ENCODE assay signal across 10 cellular contexts in the genomic region with DNA sequence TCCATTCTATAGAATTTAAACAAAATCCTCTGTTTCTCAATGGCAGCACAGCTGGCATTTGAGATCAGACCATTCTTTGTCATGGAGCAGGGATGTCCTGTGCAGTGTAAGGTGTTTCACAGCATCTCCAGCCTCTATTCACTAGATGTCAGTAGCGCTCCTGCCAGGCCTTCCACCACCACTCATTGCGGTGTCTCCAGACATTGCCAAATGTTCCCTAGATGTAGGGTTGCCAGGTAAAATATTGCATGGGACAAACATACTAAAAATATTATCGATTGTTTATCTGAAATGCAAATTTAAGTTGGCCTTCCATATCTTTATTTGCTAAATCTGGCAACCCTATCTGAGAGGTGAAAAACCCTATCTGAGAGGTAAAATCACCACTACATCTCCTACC. TPM values are rescaled to one million over a fixed set of nuclear protein-coding genes. Genes with fewer than 3 reads are reported as not detected.
DNase-seq lines count a peak whose midpoint lies in the region; ATAC-seq and TF ChIP-seq lines count a peak whose summit lies in the region.
"Had no signal": no experiment of that assay in that cellular context is flagged by ENCODE, and none has a peak within 500 bp of the region (broad histone marks: within the 10 kb centered on the region; RNA-seq: fewer than 3 reads in every experiment).

No MANE protein-coding gene starts in this region.

- DNase-seq in NCI-H510A treated with DMSO at 0.1 percent for 48 hours (lab: John Stamatoyannopoulos, UW): peak; percentile 2
- DNase-seq in NCI-H510A (lab: John Stamatoyannopoulos, UW): no peak
- DNase-seq in LNCaP clone FGC (ENCODE audit: low read depth): no peak
- peak in 1 of 2 donors; percentile 38 for DNase-seq in cardiac fibroblast (ENCODE audit: low read depth in 2 of 2)
- DNase-seq in progenitor cell of endocrine pancreas (ENCODE audit: low spot score, unreplicated experiment): no peak
- DNase-seq in T-helper 17 cell: no peak
- DNase-seq in retina: no peak
- DNase-seq in activated gamma-delta T cell (lab: John Stamatoyannopoulos, UW): no peak
- DNase-seq: activated effector memory CD4-positive, alpha-beta T cell treated with Interleukin-2 at 50 U/mL for 16 hours; uterus had no signal

- H3K27me3 Mint-ChIP-seq in progenitor cell of endocrine pancreas (no peaks in the 10 kb centered on the region), T-helper 17 cell (peaks cover 21% of the 10 kb centered on the region)

- peaks cover 3% of the 10 kb centered on the region for H3K36me3 Mint-ChIP-seq in progenitor cell of endocrine pancreas (ENCODE audit: insufficient read depth)
- peaks cover 2% of the 10 kb centered on the region for H3K36me3 Mint-ChIP-seq in T-helper 17 cell (ENCODE audit: low read depth)

- no peaks in the 10 kb centered on the region for H3K9me3 ChIP-seq in T-helper 17 cell (ENCODE audit: control insufficient read depth, low read length, poor library complexity, severe bottlenecking)
- H3K9me3 ChIP-seq: uterus had no signal

- peaks cover 13% of the 10 kb centered on the region for H3K9me3 Mint-ChIP-seq in progenitor cell of endocrine pancreas (ENCODE audit: low read depth)

- no peak for ATAC-seq in T-helper 17 cell

- H3K4me3 Mint-ChIP-seq in progenitor cell of endocrine pancreas (ENCODE audit: low read depth) (no peak overlapping the region), T-helper 17 cell (no peak overlapping the region)

- H3K4me3 ChIP-seq in LNCaP clone FGC (ENCODE audit: low read depth, low read length) (no peak overlapping the region), cardiac fibroblast (replicated peaks in 1 of 2; ENCODE audit: low read depth in 2 of 2, low read length in 2 of 2) (no peak overlapping the region)
- H3K4me3 ChIP-seq: uterus had no signal

- H3K27ac Mint-ChIP-seq in progenitor cell of endocrine pancreas: no peak overlapping the region
- no peak overlapping the region for H3K27ac Mint-ChIP-seq in T-helper 17 cell

- H3K4me1 Mint-ChIP-seq in progenitor cell of endocrine pancreas (ENCODE audit: low read depth) (peaks cover 13% of the 10 kb centered on the region), T-helper 17 cell (no peaks in the 10 kb centered on the region)

- TF ChIP-seq CTCF in LNCaP clone FGC (IDR thresholded peaks at IDR 0.05; ENCODE audit: control insufficient read depth, extremely low read depth, insufficient read depth): peak; percentile 42
- peak; percentile 6 for TF ChIP-seq CTCF in cardiac fibroblast (IDR thresholded peaks at IDR 0.05; ENCODE audit: low read depth, low read length)
- peak; percentile 19 for TF ChIP-seq CTCF in progenitor cell of endocrine pancreas (IDR thresholded peaks at IDR 0.05; ENCODE audit: unreplicated experiment)

RNA-seq across cellular contexts. Expression of a gene that starts 11.7 kb away (rescaled TPM):
- total RNA-seq in progenitor cell of endocrine pancreas (1.2 and 1.8 TPM in 2 replicates), T-helper 17 cell (not detected)
- total RNA-seq: uterus had no signal

RNA-seq across cellular contexts. Expression of a gene that starts 57.9 kb away (rescaled TPM):
- total RNA-seq in progenitor cell of endocrine pancreas (0.33 TPM in 1 of 2 replicates, not detected in the other), T-helper 17 cell (not detected)
